1 cellular context compared by ENCODE assay signal in the genomic region with DNA sequence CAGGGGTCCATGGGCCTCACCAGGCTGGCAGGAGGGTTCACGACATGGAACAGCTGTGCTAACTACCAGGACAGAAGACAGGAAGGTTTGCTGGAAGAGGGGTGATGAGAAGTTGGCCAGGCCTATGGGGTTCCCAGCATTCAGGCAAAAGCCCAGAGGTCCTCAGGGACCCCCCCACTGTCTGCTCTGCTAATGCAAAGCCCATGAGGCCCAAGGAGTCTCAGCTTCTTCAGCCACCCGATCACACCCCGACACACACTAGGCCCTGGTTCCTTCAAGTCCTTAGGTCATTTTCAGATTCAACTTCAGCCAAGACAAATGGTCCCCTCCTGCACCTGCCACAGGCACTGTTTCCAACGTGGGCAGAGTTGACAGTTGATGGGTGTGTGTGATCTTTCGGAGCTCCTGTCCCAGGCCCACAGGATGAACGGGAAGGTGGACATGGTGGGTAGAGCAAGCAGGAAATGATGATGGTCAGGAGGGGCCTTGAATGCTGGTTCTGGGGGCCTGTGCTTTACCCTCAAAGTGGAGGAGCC.
TF ChIP-seq lines count a peak whose summit lies in the region.

No MANE protein-coding gene starts in this region.

TF ChIP-seq in WTC11, 78 proteins besides CTCF, POLR2A, EP300 and RAD21 (continued from another document):
- TF ChIP-seq AFF4 (CRISPR knock-in tag; IDR thresholded peaks at IDR 0.05; ENCODE audit: borderline replicate concordance), result no peak
- no peak for TF ChIP-seq NFYB (CRISPR knock-in tag; conservative IDR thresholded peaks at IDR 0.05; ENCODE audit: low read depth)
